ENCODE assay signal across 8 cellular contexts in the genomic region with DNA sequence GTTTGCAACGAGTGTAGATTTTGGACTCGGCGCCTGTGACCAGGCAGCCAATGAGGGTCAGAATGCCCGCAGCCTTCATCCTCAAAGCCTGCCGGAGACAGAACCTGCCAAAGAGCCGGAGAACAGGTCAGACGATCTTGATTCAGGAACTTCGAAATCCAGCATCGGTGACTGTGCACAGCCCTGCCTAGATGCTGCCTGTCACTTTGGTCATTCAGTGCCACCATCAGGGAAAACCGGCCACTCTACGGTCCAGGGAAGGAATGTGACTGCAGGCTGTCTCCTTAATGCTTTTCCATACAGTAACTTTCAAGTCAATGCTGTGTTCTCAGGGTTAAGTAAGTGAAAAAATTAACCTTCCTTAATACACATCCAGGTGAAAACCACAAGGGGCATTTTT. TPM values are rescaled to one million over a fixed set of nuclear protein-coding genes. Genes with fewer than 3 reads are reported as not detected.
"Had no signal": no experiment of that assay in that cellular context is flagged by ENCODE, and none has a peak within 500 bp of the region (broad histone marks: within the 10 kb centered on the region; RNA-seq: fewer than 3 reads in every experiment).

No MANE protein-coding gene starts in this region.

RNA-seq across cellular contexts. Expression of a gene that starts 2.7 kb away (rescaled TPM):
- total RNA-seq: MCF 10A, NCI-H460, OCI-LY7, PC-9, Right ventricle myocardium inferior, RPMI7951, SJSA1 had no signal
- polyA plus RNA-seq: SK-N-SH had no signal
